8 cellular contexts compared by ENCODE assay signal in genomic region chr1:41432481-41433280, GRCh38. TPM values are rescaled to one million over a fixed set of nuclear protein-coding genes. Genes with fewer than 3 reads are reported as not detected.
DNase-seq lines count a peak whose midpoint lies in the region; ATAC-seq and TF ChIP-seq lines count a peak whose summit lies in the region.

No MANE protein-coding gene starts in this region.

- CTCF ChIA-PET in CD4-positive, alpha-beta T cell (lab: Charles Lee), result interaction anchor here (1.2 to 1.5 kb wide), 2 partner anchors 10 to 119 kb away, joined by 3 read pairs; no protein-coding TSS in a partner anchor
- CTCF ChIA-PET in activated CD4-positive, alpha-beta memory T cell treated with anti-CD3 and anti-CD28 coated beads, Interleukin-2, amount 10 ng/mL, durations not matched to agents 7 days and 5 days (lab: Charles Lee), result interaction anchor here (0.5 to 4.0 kb wide), 10 partner anchors 11 to 1111 kb away, joined by 3 to 19 read pairs (median 4); partner anchors contain the start of gene FOXO6

- intact Hi-C loops in CD4-positive, alpha-beta T cell (cut with DNase I, micrococcal nuclease), result loop anchor here (1.0 kb wide), 2 partner anchors 164 to 165 kb away; no protein-coding TSS in a partner anchor

- TF ChIP-seq CTCF in CD4-positive, alpha-beta T cell (IDR thresholded peaks at IDR 0.05), result peak; percentile 49

- no peaks in the 10 kb centered on the region for H3K9me3 Mint-ChIP-seq in CD4-positive, alpha-beta T cell
- no peaks in the 10 kb centered on the region for H3K9me3 Mint-ChIP-seq in activated CD4-positive, alpha-beta memory T cell treated with anti-CD3 and anti-CD28 coated beads, Interleukin-2, amount 10 ng/mL, durations not matched to agents 7 days and 5 days

- H3K27ac Mint-ChIP-seq in CD4-positive, alpha-beta T cell, result no peak overlapping the region
- H3K27ac Mint-ChIP-seq in activated CD4-positive, alpha-beta memory T cell treated with anti-CD3 and anti-CD28 coated beads, Interleukin-2, amount 10 ng/mL, durations not matched to agents 7 days and 5 days, result no peak overlapping the region

- H3K9me3 ChIP-seq in CD4-positive, alpha-beta T cell (ENCODE audit: control insufficient read depth, low read length), result no peaks in the 10 kb centered on the region
- no peaks in the 10 kb centered on the region for H3K9me3 ChIP-seq in HAP-1
- no peaks in the 10 kb centered on the region for H3K9me3 ChIP-seq in effector memory CD4-positive, alpha-beta T cell (ENCODE audit: control insufficient read depth, low read length)

- in situ Hi-C loops in HAP-1 (cut with MboI; ENCODE audit: low sequenced_read_pairs), result loop anchor here (5.0 kb wide), 1 partner anchor 165 kb away; no protein-coding TSS in a partner anchor

- H3K4me3 ChIP-seq in HAP-1, result no peak overlapping the region
- no peak overlapping the region for H3K4me3 ChIP-seq in effector memory CD4-positive, alpha-beta T cell (ENCODE audit: insufficient read depth, low read depth, low read length, poor library complexity, severe bottlenecking)

- no peaks in the 10 kb centered on the region for H3K4me1 Mint-ChIP-seq in CD4-positive, alpha-beta T cell (ENCODE audit: low read depth)
- H3K4me1 Mint-ChIP-seq in activated CD4-positive, alpha-beta memory T cell treated with anti-CD3 and anti-CD28 coated beads, Interleukin-2, amount 10 ng/mL, durations not matched to agents 7 days and 5 days, result no peaks in the 10 kb centered on the region

- H3K27ac ChIP-seq in CD4-positive, alpha-beta T cell (ENCODE audit: low read depth, low read length), result no peak overlapping the region
- no peak overlapping the region for H3K27ac ChIP-seq in effector memory CD4-positive, alpha-beta T cell (ENCODE audit: insufficient read depth, low read length, poor library complexity, severe bottlenecking)

- POLR2A ChIA-PET in CD4-positive, alpha-beta T cell (lab: Charles Lee), result no interaction called here
- POLR2A ChIA-PET in activated CD4-positive, alpha-beta memory T cell treated with anti-CD3 and anti-CD28 coated beads, Interleukin-2, amount 10 ng/mL, durations not matched to agents 7 days and 5 days (lab: Charles Lee), result no interaction called here

- DNase-seq in CD4-positive, alpha-beta T cell, result peak; percentile 47 to 76 (median 54)
- DNase-seq in HAP-1 (ENCODE audit: low spot score in 2 of 2), result peak; percentile 63 to 91
- DNase-seq in NCI-H748 (lab: John Stamatoyannopoulos, UW; ENCODE audit: unreplicated experiment), result peak; percentile 90
- DNase-seq in activated CD4-positive, alpha-beta memory T cell treated with anti-CD3 and anti-CD28 coated beads, Interleukin-2, amount 10 ng/mL, durations not matched to agents 7 days and 5 days, result peak; percentile 79
- peak; percentile 13 to 25 (median 19) for DNase-seq in effector memory CD4-positive, alpha-beta T cell
- DNase-seq in medulla oblongata (ENCODE audit: extremely low spot score), result peak; percentile 83
- DNase-seq in stimulated activated CD8-positive, alpha-beta memory T cell treated with anti-CD3 and anti-CD28 coated beads, Interleukin-12 subunit alpha, Interleukin-12 subunit beta, amount 100 ng/mL, for 1 hour (ENCODE audit: low read depth), result peak; percentile 56

- peaks cover 53% of the 10 kb centered on the region for H3K27me3 Mint-ChIP-seq in CD4-positive, alpha-beta T cell
- H3K27me3 Mint-ChIP-seq in activated CD4-positive, alpha-beta memory T cell treated with anti-CD3 and anti-CD28 coated beads, Interleukin-2, amount 10 ng/mL, durations not matched to agents 7 days and 5 days, result peaks cover 22% of the 10 kb centered on the region

- no peak overlapping the region for H3K4me3 Mint-ChIP-seq in CD4-positive, alpha-beta T cell
- no peak overlapping the region for H3K4me3 Mint-ChIP-seq in activated CD4-positive, alpha-beta memory T cell treated with anti-CD3 and anti-CD28 coated beads, Interleukin-2, amount 10 ng/mL, durations not matched to agents 7 days and 5 days

- H3K4me1 ChIP-seq in HAP-1, result peaks cover 5% of the 10 kb centered on the region; the same call in 1 of the 2 replicates
- no peaks in the 10 kb centered on the region for H3K4me1 ChIP-seq in effector memory CD4-positive, alpha-beta T cell (ENCODE audit: control insufficient read depth, insufficient read depth, low read length, poor library complexity, severe bottlenecking)

- ATAC-seq in CD4-positive, alpha-beta T cell (ENCODE audit: poor library complexity), result peak; percentile 56
- ATAC-seq in GM21528 (IDR thresholded peaks at IDR 0.05; ENCODE audit: low FRiP score, unreplicated experiment), result no peak

- no peaks in the 10 kb centered on the region for H3K36me3 Mint-ChIP-seq in CD4-positive, alpha-beta T cell (ENCODE audit: low read depth)
- H3K36me3 Mint-ChIP-seq in activated CD4-positive, alpha-beta memory T cell treated with anti-CD3 and anti-CD28 coated beads, Interleukin-2, amount 10 ng/mL, durations not matched to agents 7 days and 5 days (ENCODE audit: low read depth), result no peaks in the 10 kb centered on the region

- peaks cover 13% of the 10 kb centered on the region for H3K27me3 ChIP-seq in CD4-positive, alpha-beta T cell (ENCODE audit: control insufficient read depth, insufficient read depth, low read length)
- no peaks in the 10 kb centered on the region; the same call in 1 of the 2 replicates for H3K27me3 ChIP-seq in HAP-1 (ENCODE audit: low read depth)
- no peaks in the 10 kb centered on the region for H3K27me3 ChIP-seq in effector memory CD4-positive, alpha-beta T cell (replicated peaks; ENCODE audit: control insufficient read depth, insufficient read depth, low read length, poor library complexity, severe bottlenecking)

- H3K36me3 ChIP-seq in HAP-1 (replicated peaks), result no peaks in the 10 kb centered on the region
- no peaks in the 10 kb centered on the region for H3K36me3 ChIP-seq in effector memory CD4-positive, alpha-beta T cell (ENCODE audit: control insufficient read depth, insufficient read depth, low read length)

RNA-seq across cellular contexts. Expression of gene EDN2, which starts 51.8 kb away (rescaled TPM):
- not detected for total RNA-seq in CD4-positive, alpha-beta T cell
- total RNA-seq in activated CD4-positive, alpha-beta memory T cell treated with anti-CD3 and anti-CD28 coated beads, Interleukin-2, amount 10 ng/mL, durations not matched to agents 7 days and 5 days, result not detected

Comparison
In these comparisons a context has a peak if more than half of its experiments do, and no peak if none do; other contexts are left out.
1. DNase-seq: peak in every context shown above with its lines; median percentile 90 in NCI-H748; 83 in medulla oblongata; 79 in activated CD4-positive, alpha-beta memory T cell treated with anti-CD3 and anti-CD28 coated beads, Interleukin-2, amount 10 ng/mL, durations not matched to agents 7 days and 5 days; 77 in HAP-1; 56 in stimulated activated CD8-positive, alpha-beta memory T cell treated with anti-CD3 and anti-CD28 coated beads, Interleukin-12 subunit alpha, Interleukin-12 subunit beta, amount 100 ng/mL, for 1 hour; 54 in CD4-positive, alpha-beta T cell; 19 in effector memory CD4-positive, alpha-beta T cell.